In genomic region chr22:47190957-47191323, GRCh38 we compare ENCODE assay signal across 14 cellular contexts.
DNase-seq lines count a peak whose midpoint lies in the region; ATAC-seq and TF ChIP-seq lines count a peak whose summit lies in the region.
"Had no signal": no experiment of that assay in that cellular context is flagged by ENCODE, and none has a peak within 500 bp of the region (broad histone marks: within the 10 kb centered on the region; RNA-seq: fewer than 3 reads in every experiment).

No MANE protein-coding gene starts in this region.

- H3K27me3 ChIP-seq in HCT116 (ENCODE audit: insufficient read depth, low read length), result no peaks in the 10 kb centered on the region

- no peak overlapping the region for H3K27ac ChIP-seq in HCT116 (ENCODE audit: low read depth, low read length)

- TF ChIP-seq POLR2A in HCT116 (IDR thresholded peaks at IDR 0.05; ENCODE audit: borderline replicate concordance, extremely low read depth, insufficient read depth, insufficient read length), result no peak

- ATAC-seq in HCT116 (no peak), left lobe of liver (no peak), sciatic nerve (no peak), HG02884 (IDR thresholded peaks at IDR 0.05; ENCODE audit: unreplicated experiment) (no peak)
- ATAC-seq: CD8-positive, alpha-beta T cell had no signal

- intact Hi-C loops in HCT116 (cut with micrococcal nuclease), result no loop called here
- intact Hi-C loops in sciatic nerve (cut with DNase I), result no loop called here

- POLR2A ChIA-PET in HCT116 (lab: Charles Lee), result no interaction called here

- peak; percentile 1 for DNase-seq in activated CD4-positive, alpha-beta T cell treated with anti-CD3 and anti-CD28 coated beads for 48 hours
- DNase-seq in activated CD4-positive, alpha-beta T cell treated with anti-CD3 and anti-CD28 coated beads, Interleukin-2, amount 50 U/mL, for 4 hours, result no peak
- peak; percentile 8 for DNase-seq in HCT116 (ENCODE audit: low read depth, low spot score)
- DNase-seq in left lobe of liver (ENCODE audit: low spot score), result peak; percentile 40
- peak; percentile 25 for DNase-seq in sciatic nerve (ENCODE audit: low spot score)
- DNase-seq in AG08396 (ENCODE audit: low spot score), result no peak
- no peak for DNase-seq in NOMO-1 treated with DMSO at 0.1 percent for 48 hours (lab: John Stamatoyannopoulos, UW; ENCODE audit: unreplicated experiment)
- DNase-seq: 8988T; CD8-positive, alpha-beta T cell; NCI-H187 treated with DMSO at 0.1 percent for 48 hours; NK-92 treated with Interleukin-12 subunit alpha and Interleukin-12 subunit beta, amount 100 ng/mL, for 24 hours; OCI-M1; RPMI8226 had no signal

- TF ChIP-seq CTCF in HCT116 (IDR thresholded peaks at IDR 0.05 in 2 of 3, conservative IDR thresholded peaks at IDR 0.05 in 1 of 3; ENCODE audit: borderline replicate concordance in 1 of 3, insufficient read depth in 1 of 3, low read depth in 2 of 3, low read length in 2 of 3), result peak in 1 of 3 experiments; percentile 29; a peak in 1 of 6 replicates

- RAD21 ChIA-PET in HCT116 (lab: Charles Lee; ENCODE audit: low non-redundant PET in 1 of 2, low total read pairs in 2 of 2, uncharacterized antibody in 2 of 2, unreplicated experiment in 2 of 2), result interaction anchor here (0.6 kb wide), 2 partner anchors 206 to 336 kb away, joined by 4 to 5 read pairs; no protein-coding TSS in a partner anchor

- peak; percentile 33; the same call in 1 of the 2 replicates for TF ChIP-seq RAD21 in HCT116 (IDR thresholded peaks at IDR 0.05; ENCODE audit: low read depth)

- no peak overlapping the region for H2AFZ ChIP-seq in HCT116 (ENCODE audit: low read depth, low read length, poor library complexity, severe bottlenecking)

- peaks cover 5 to 7% of the 10 kb centered on the region in 2 experiments; a peak in 3 of 4 replicates for H3K4me1 ChIP-seq in HCT116 (ENCODE audit: control insufficient read depth in 1 of 2, insufficient read depth in 2 of 2, low read length in 2 of 2)

- no peak overlapping the region for H3K4me3 ChIP-seq in HCT116 (replicated peaks in 1 of 2; ENCODE audit: low read depth in 1 of 2, low read length in 2 of 2)

- CTCF ChIA-PET in HCT116 (lab: Charles Lee), result no interaction called here

- BruUV-seq in HCT116 (replicated peaks; lab: Mats Ljungman, UMichigan), result no TSS peak

- no peaks in the 10 kb centered on the region for H3K79me2 ChIP-seq in HCT116 (ENCODE audit: insufficient read depth, low read length)

- H3K9me3 ChIP-seq in HCT116 (ENCODE audit: control insufficient read depth in 1 of 2, insufficient read depth in 1 of 2, low read depth in 1 of 2, low read length in 2 of 2), result no peaks in the 10 kb centered on the region

- H3K4me2 ChIP-seq in HCT116 (ENCODE audit: low read length), result no peak overlapping the region

- no peak overlapping the region for H3K9ac ChIP-seq in HCT116 (ENCODE audit: low read length)

- H4K20me1 ChIP-seq in HCT116 (ENCODE audit: insufficient read depth), result no peaks in the 10 kb centered on the region

- H3K9me2 ChIP-seq in HCT116 (ENCODE audit: insufficient read depth), result no peaks in the 10 kb centered on the region

- H3K36me3 ChIP-seq in HCT116 (ENCODE audit: control insufficient read depth in 1 of 2, insufficient read depth in 2 of 2, low read length in 2 of 2), result no peaks in the 10 kb centered on the region

TF ChIP-seq in HCT116, 20 proteins besides CTCF, POLR2A, EP300 and RAD21:
- TF ChIP-seq FOSL1 (IDR thresholded peaks at IDR 0.05; ENCODE audit: low read depth), result no peak
- no peak for TF ChIP-seq TCF7L2 (IDR thresholded peaks at IDR 0.05; ENCODE audit: borderline replicate concordance, extremely low read depth, insufficient read depth, insufficient read length)
- TF ChIP-seq SIN3A (IDR thresholded peaks at IDR 0.05; ENCODE audit: low read depth), result no peak
- TF ChIP-seq ZNF274 (IDR thresholded peaks at IDR 0.05; ENCODE audit: low read depth, low read length), result no peak
- no peak for TF ChIP-seq ZFX (IDR thresholded peaks at IDR 0.05)

Comparison
In these comparisons a context has a peak if more than half of its experiments do, and no peak if none do; other contexts are left out.
1. DNase-seq: peak in activated CD4-positive, alpha-beta T cell treated with anti-CD3 and anti-CD28 coated beads for 48 hours (single experiment), HCT116 (single experiment), left lobe of liver (single experiment) and sciatic nerve (single experiment); none in activated CD4-positive, alpha-beta T cell treated with anti-CD3 and anti-CD28 coated beads, Interleukin-2, amount 50 U/mL, for 4 hours (0 of 2), AG08396 (single experiment) and NOMO-1 treated with DMSO at 0.1 percent for 48 hours (single experiment).